ENCODE assay signal across 9 cellular contexts in the genomic region with DNA sequence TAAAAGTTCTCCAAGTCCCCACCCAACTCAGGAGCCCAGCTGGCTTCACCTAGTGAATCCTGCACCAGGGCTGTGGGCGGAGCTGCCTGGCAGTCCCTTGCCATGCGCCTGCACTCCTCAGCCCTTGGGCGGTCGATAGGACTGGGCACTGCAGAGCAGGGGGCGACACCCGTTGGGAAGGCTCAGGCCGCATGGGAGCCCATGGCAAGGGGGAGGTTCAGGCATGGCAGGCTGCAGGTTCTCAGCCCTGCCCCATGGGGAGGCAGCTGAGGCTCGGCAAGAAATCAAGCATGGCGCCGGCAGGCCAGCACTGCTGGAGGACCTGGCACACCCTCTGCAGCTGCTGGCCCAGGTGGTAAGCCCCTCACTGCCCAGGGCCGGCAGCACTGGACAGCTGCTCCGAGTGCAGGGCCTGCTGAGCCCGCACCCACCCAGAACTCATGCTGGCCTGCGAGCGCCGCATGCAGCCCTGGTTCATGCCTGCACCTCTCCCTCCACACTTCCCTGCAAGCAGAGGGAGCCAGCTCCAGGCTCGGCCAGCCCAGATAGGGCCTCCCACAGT.
"Had no signal": no experiment of that assay in that cellular context is flagged by ENCODE, and none has a peak within 500 bp of the region (broad histone marks: within the 10 kb centered on the region; RNA-seq: fewer than 3 reads in every experiment).

No MANE protein-coding gene starts in this region.

- H3K4me3 Mint-ChIP-seq: HFFc6 had no signal

- H3K9me3 ChIP-seq: HAP-1 had no signal

- H3K9ac ChIP-seq: GM23248 had no signal

- H3K36me3 ChIP-seq: HAP-1 had no signal

- H3K27ac Mint-ChIP-seq: HFFc6 had no signal

- ATAC-seq: HCT116, K562 had no signal

- H2AFZ ChIP-seq: GM23248 had no signal

- DNase-seq: GM23248, GOT3, H7, HFFc6, IMR-90 had no signal

- H3K4me1 ChIP-seq: HAP-1 had no signal

- FAIRE-seq: HTR-8/SVneo, K562 had no signal

- H3K27ac ChIP-seq: GM23248 had no signal

- H3K4me3 ChIP-seq: GM23248, HAP-1, K562 had no signal
